In genomic region chr11:108705061-108705460, GRCh38 we compare ENCODE assay signal across 15 cellular contexts. TPM values are rescaled to one million over a fixed set of nuclear protein-coding genes. Genes with fewer than 3 reads are reported as not detected.
DNase-seq lines count a peak whose midpoint lies in the region; FAIRE-seq and TF ChIP-seq lines count a peak whose summit lies in the region.
"Had no signal": no experiment of that assay in that cellular context is flagged by ENCODE, and none has a peak within 500 bp of the region (broad histone marks: within the 10 kb centered on the region; RNA-seq: fewer than 3 reads in every experiment).

No MANE protein-coding gene starts in this region.

- no peaks in the 10 kb centered on the region for H3K9me3 ChIP-seq in HAP-1
- H3K9me3 ChIP-seq in astrocyte (ENCODE audit: insufficient read depth, low read depth, low read length): peaks cover 4% of the 10 kb centered on the region
- H3K9me3 ChIP-seq in esophagus squamous epithelium: peaks cover 0 to 15% (median 5%) of the 10 kb centered on the region in 3 donors

- no peaks in the 10 kb centered on the region for H3K27me3 ChIP-seq in HAP-1 (ENCODE audit: low read depth)
- no peaks in the 10 kb centered on the region for H3K27me3 ChIP-seq in astrocyte (ENCODE audit: insufficient read depth, low read length)
- H3K27me3 ChIP-seq in esophagus squamous epithelium: no peaks in the 10 kb centered on the region

- H3K4me3 ChIP-seq in HAP-1 (no peak overlapping the region), astrocyte (ENCODE audit: insufficient read depth, low read depth, low read length) (no peak overlapping the region), esophagus squamous epithelium (no peak overlapping the region)

- FAIRE-seq in astrocyte (lab: Jason Lieb, UNC): peak; percentile 17
- FAIRE-seq: G401.6, H54 had no signal

- H3K9ac ChIP-seq in astrocyte (ENCODE audit: low read length): no peak overlapping the region

- H3K4me3 Mint-ChIP-seq in astrocyte (ENCODE audit: unreplicated experiment) (no peak overlapping the region), nephron progenitor cell (no peak overlapping the region), endothelial cell (ENCODE audit: unreplicated experiment) (no peak overlapping the region), CD14-positive monocyte (no peak overlapping the region)
- H3K4me3 Mint-ChIP-seq: CD8-positive, alpha-beta T cell had no signal

- peaks cover 13% of the 10 kb centered on the region for H3K9me3 Mint-ChIP-seq in astrocyte (ENCODE audit: unreplicated experiment)
- peaks cover 36% of the 10 kb centered on the region for H3K9me3 Mint-ChIP-seq in nephron progenitor cell
- no peaks in the 10 kb centered on the region for H3K9me3 Mint-ChIP-seq in endothelial cell (ENCODE audit: unreplicated experiment)
- peaks cover 11 to 26% (median 20%) of the 10 kb centered on the region in 7 donors for H3K9me3 Mint-ChIP-seq in CD14-positive monocyte

- H4K20me1 ChIP-seq in astrocyte (ENCODE audit: insufficient read depth, low read length): no peaks in the 10 kb centered on the region

- H3K27ac Mint-ChIP-seq in astrocyte (ENCODE audit: unreplicated experiment) (no peak overlapping the region), nephron progenitor cell (peak overlapping the region; percentile 91), endothelial cell (ENCODE audit: unreplicated experiment) (no peak overlapping the region), CD14-positive monocyte (no peak overlapping the region)
- H3K27ac Mint-ChIP-seq: CD8-positive, alpha-beta T cell had no signal

- in situ Hi-C loops in HAP-1 (cut with MboI; ENCODE audit: low sequenced_read_pairs): loop anchor here (25.0 kb wide), 1 partner anchor 332 kb away; no protein-coding TSS in a partner anchor

- DNase-seq in HAP-1 (ENCODE audit: low spot score in 2 of 2): peak; percentile 48 to 81
- DNase-seq in astrocyte (ENCODE audit: low read depth): no peak
- no peak for DNase-seq in nephron progenitor cell
- no peak for DNase-seq in endothelial cell (ENCODE audit: low spot score)
- no peak for DNase-seq in CD14-positive monocyte (ENCODE audit: low spot score)
- DNase-seq in esophagus squamous epithelium (lab: John Stamatoyannopoulos, UW): no peak
- DNase-seq: C1 segment of cervical spinal cord; Caco-2; CD4-positive, CD25-positive, alpha-beta regulatory T cell; CD8-positive, alpha-beta T cell; DMS153; DND-41; GOT3 had no signal

- peaks cover 27% of the 10 kb centered on the region for H3K36me3 Mint-ChIP-seq in astrocyte (ENCODE audit: low read depth, unreplicated experiment)
- H3K36me3 Mint-ChIP-seq in nephron progenitor cell (ENCODE audit: low read depth): peaks cover 93% of the 10 kb centered on the region
- H3K36me3 Mint-ChIP-seq in endothelial cell (ENCODE audit: low read depth, unreplicated experiment): peaks cover 26% of the 10 kb centered on the region
- H3K36me3 Mint-ChIP-seq in CD14-positive monocyte: peaks cover 69 to 71% of the 10 kb centered on the region in 2 donors

- H3K4me1 Mint-ChIP-seq in astrocyte (ENCODE audit: low read depth, unreplicated experiment): peaks cover 3% of the 10 kb centered on the region
- peaks cover 15% of the 10 kb centered on the region for H3K4me1 Mint-ChIP-seq in nephron progenitor cell
- no peaks in the 10 kb centered on the region for H3K4me1 Mint-ChIP-seq in endothelial cell (ENCODE audit: unreplicated experiment)
- H3K4me1 Mint-ChIP-seq in CD14-positive monocyte: no peaks in the 10 kb centered on the region

- no peak overlapping the region for H3K4me2 ChIP-seq in astrocyte (ENCODE audit: low read length)

- H3K27ac ChIP-seq in astrocyte (ENCODE audit: low read depth, low read length): no peak overlapping the region
- no peak overlapping the region for H3K27ac ChIP-seq in esophagus squamous epithelium

- no peak overlapping the region for H2AFZ ChIP-seq in astrocyte (ENCODE audit: low read depth, low read length)

- no peaks in the 10 kb centered on the region for H3K27me3 Mint-ChIP-seq in astrocyte (ENCODE audit: low read depth, unreplicated experiment)
- H3K27me3 Mint-ChIP-seq in nephron progenitor cell (ENCODE audit: low read depth, poor library complexity): no peaks in the 10 kb centered on the region
- H3K27me3 Mint-ChIP-seq in endothelial cell (ENCODE audit: unreplicated experiment): peaks cover 3% of the 10 kb centered on the region
- no peaks in the 10 kb centered on the region for H3K27me3 Mint-ChIP-seq in CD14-positive monocyte (ENCODE audit: low read depth in 3 of 3)
- H3K27me3 Mint-ChIP-seq: CD4-positive, CD25-positive, alpha-beta regulatory T cell had no signal

- no peak for TF ChIP-seq CTCF in astrocyte (IDR thresholded peaks at IDR 0.05; ENCODE audit: insufficient read depth, low read depth, low read length)
- TF ChIP-seq CTCF in nephron progenitor cell (IDR thresholded peaks at IDR 0.05): no peak
- TF ChIP-seq CTCF in endothelial cell (IDR thresholded peaks at IDR 0.05; ENCODE audit: unreplicated experiment): no peak
- TF ChIP-seq CTCF in CD14-positive monocyte (IDR thresholded peaks at IDR 0.05): no peak
- TF ChIP-seq CTCF in esophagus squamous epithelium (IDR thresholded peaks at IDR 0.05): no peak

- no peaks in the 10 kb centered on the region for H3K79me2 ChIP-seq in astrocyte (ENCODE audit: insufficient read depth, low read length)

- WGBS in esophagus squamous epithelium, 2 donors: 91 to 95% methylated on average over 2 of the region's 2 CpGs

- H3K4me1 ChIP-seq in HAP-1: peaks cover 27% of the 10 kb centered on the region
- no peaks in the 10 kb centered on the region for H3K4me1 ChIP-seq in astrocyte (ENCODE audit: insufficient read depth, low read length)
- no peaks in the 10 kb centered on the region for H3K4me1 ChIP-seq in esophagus squamous epithelium
- H3K4me1 ChIP-seq: Caco-2 had no signal

- H3K36me3 ChIP-seq in HAP-1 (replicated peaks): peaks cover 28% of the 10 kb centered on the region
- H3K36me3 ChIP-seq in astrocyte (ENCODE audit: insufficient read depth, low read length): peaks cover 26% of the 10 kb centered on the region
- peaks cover 0 to 80% (median 8%) of the 10 kb centered on the region in 3 donors for H3K36me3 ChIP-seq in esophagus squamous epithelium

- intact Hi-C loops in CD14-positive monocyte (cut with micrococcal nuclease) (no loop called here), esophagus squamous epithelium (cut with DNase I) (no loop called here)

- TF ChIP-seq POLR2A in esophagus squamous epithelium (IDR thresholded peaks at IDR 0.05): no peak

RNA-seq across cellular contexts. Expression of gene DDX10, which starts 40.2 kb away (rescaled TPM):
- total RNA-seq in astrocyte: 27.1 and 32.2 TPM in 2 replicates
- total RNA-seq in endothelial cell (ENCODE audit: unreplicated experiment): 20.9 TPM
- 1 to 10 TPM; 5.0 to 5.3 TPM for polyA plus RNA-seq in CD14-positive monocyte
- total RNA-seq in esophagus squamous epithelium: 10 to 100 TPM in 3 of 4 donors, 1 to 10 TPM in 1; 5.5 to 25.0 (median 17.5) TPM

Comparison
In these comparisons a context has a peak if more than half of its experiments do, and no peak if none do; other contexts are left out.
1. DNase-seq: peak in HAP-1 (2 of 2); none in astrocyte (single experiment), nephron progenitor cell (single experiment), endothelial cell (single experiment), CD14-positive monocyte (single experiment) and esophagus squamous epithelium (single experiment).